13 cellular contexts compared by ENCODE assay signal in genomic region chr21:38951095-38951745, GRCh38.
"Had no signal": no experiment of that assay in that cellular context is flagged by ENCODE, and none has a peak within 500 bp of the region (broad histone marks: within the 10 kb centered on the region; RNA-seq: fewer than 3 reads in every experiment).

No MANE protein-coding gene starts in this region.

- H3K27me3 ChIP-seq: ascending aorta, cardiac muscle cell, pancreas, tibial artery had no signal

- H3K4me3 ChIP-seq: ascending aorta, cardiac muscle cell, pancreas, tibial artery had no signal

- FAIRE-seq: kidney, pancreas had no signal

- DNase-seq: activated CD4-positive, alpha-beta memory T cell treated with anti-CD3 and anti-CD28 coated beads for 36 hours; activated naive CD4-positive, alpha-beta T cell treated with anti-CD3 and anti-CD28 coated beads, Interleukin-2, amount 10 ng/mL, durations not matched to agents 7 days and 5 days; activated T-cell treated with anti-CD3 and anti-CD28 coated beads, Interleukin-2, amount 50 U/mL, for 24 hours; hypothalamus; kidney; left ventricle myocardium superior; pancreas; stimulated activated CD4-positive, alpha-beta T cell treated with anti-CD3 and anti-CD28 coated beads, Interleukin-15, amount 100 ng/mL, for 24 hours; stimulated activated CD4-positive, alpha-beta T cell treated with anti-CD3 and anti-CD28 coated beads, Interleukin-4, amount 100 ng/mL, for 24 hours; stimulated activated naive CD4-positive, alpha-beta T cell had no signal

- H3K4me1 ChIP-seq: ascending aorta, pancreas, tibial artery had no signal

- H3K27ac ChIP-seq: ascending aorta, cardiac muscle cell, pancreas, tibial artery had no signal

- H3K9me3 ChIP-seq: ascending aorta, pancreas, tibial artery had no signal

- H3K36me3 ChIP-seq: ascending aorta, cardiac muscle cell, pancreas, tibial artery had no signal
